ENCODE assay signal across 19 cellular contexts in the genomic region with DNA sequence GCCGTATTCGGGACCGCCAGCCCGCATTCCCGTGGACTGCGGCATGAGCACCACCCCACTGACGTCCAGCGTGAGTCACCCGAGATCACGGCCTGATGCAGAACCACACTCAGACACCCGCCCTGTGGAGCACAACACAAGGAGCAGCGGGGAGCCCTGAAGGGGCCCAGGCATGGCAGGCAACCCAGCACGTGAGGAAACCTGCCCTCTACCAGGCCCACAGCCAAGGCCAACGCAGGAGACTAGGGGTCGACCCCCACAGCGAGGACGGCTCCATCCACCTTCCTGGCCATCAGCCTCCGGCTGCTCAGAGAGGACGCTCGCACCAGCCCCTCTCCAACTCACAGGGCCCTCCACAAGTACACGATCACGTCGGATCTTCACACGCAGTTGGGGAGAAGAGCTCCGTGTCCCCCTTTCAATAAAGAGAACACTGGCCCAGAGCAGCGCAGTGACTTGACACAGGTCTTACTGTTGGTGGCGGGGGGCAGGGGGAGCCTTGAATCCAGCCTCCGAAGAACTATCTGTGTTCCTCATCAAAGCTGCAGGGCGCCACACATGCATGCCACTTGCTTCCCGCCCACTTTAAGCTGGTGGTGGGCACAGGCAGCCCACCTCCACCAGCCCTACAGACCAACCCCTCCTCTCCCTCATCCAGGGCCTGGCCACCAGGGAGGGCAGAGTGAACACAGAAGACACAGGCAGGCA.
"Had no signal": no experiment of that assay in that cellular context is flagged by ENCODE, and none has a peak within 500 bp of the region (broad histone marks: within the 10 kb centered on the region; RNA-seq: fewer than 3 reads in every experiment).

No MANE protein-coding gene starts in this region.

- H3K4me2 ChIP-seq: smooth muscle cell had no signal

- ATAC-seq: activated T-cell treated with anti-CD3 and anti-CD28 coated beads, Interleukin-2, amount 50 U/mL, for 4 hours; body of pancreas; effector memory CD8-positive, alpha-beta T cell; left lobe of liver; pancreas; sciatic nerve; stimulated activated effector memory CD8-positive, alpha-beta T cell treated with anti-CD3 and anti-CD28 coated beads, Interleukin-12 subunit alpha, Interleukin-12 subunit beta, amount 100 ng/mL, for 72 hours; T-cell had no signal

- H3K4me1 ChIP-seq: body of pancreas, pancreas had no signal

- DNase-seq: activated CD4-positive, alpha-beta T cell treated with anti-CD3 and anti-CD28 coated beads, Interleukin-2, amount 10 ng/mL, durations not matched to agents 24 days and 14 days; activated CD4-positive, CD25-positive, alpha-beta regulatory T cell; activated CD8-positive, alpha-beta T cell treated with anti-CD3 and anti-CD28 coated beads for 36 hours; activated naive CD4-positive, alpha-beta T cell treated with anti-CD3 and anti-CD28 coated beads for 36 hours; activated T-cell treated with anti-CD3 and anti-CD28 coated beads, Interleukin-2, amount 50 U/mL, for 4 hours; body of pancreas; effector memory CD8-positive, alpha-beta T cell; foreskin fibroblast; hippocampal formation; stimulated activated CD4-positive, alpha-beta T cell treated with anti-CD3 and anti-CD28 coated beads, Interleukin-4, amount 100 ng/mL, for 24 hours; T-cell had no signal

- H3K27me3 ChIP-seq: body of pancreas, pancreas, upper lobe of left lung had no signal

- H3K9me3 ChIP-seq: body of pancreas, pancreas, thoracic aorta, upper lobe of left lung had no signal

- H3K4me3 ChIP-seq: body of pancreas, pancreas, smooth muscle cell, thoracic aorta, upper lobe of left lung had no signal

- H3K27ac ChIP-seq: body of pancreas, pancreas, thoracic aorta, upper lobe of left lung had no signal

- FAIRE-seq: islet of Langerhans, pancreas had no signal
